In the genomic region with DNA sequence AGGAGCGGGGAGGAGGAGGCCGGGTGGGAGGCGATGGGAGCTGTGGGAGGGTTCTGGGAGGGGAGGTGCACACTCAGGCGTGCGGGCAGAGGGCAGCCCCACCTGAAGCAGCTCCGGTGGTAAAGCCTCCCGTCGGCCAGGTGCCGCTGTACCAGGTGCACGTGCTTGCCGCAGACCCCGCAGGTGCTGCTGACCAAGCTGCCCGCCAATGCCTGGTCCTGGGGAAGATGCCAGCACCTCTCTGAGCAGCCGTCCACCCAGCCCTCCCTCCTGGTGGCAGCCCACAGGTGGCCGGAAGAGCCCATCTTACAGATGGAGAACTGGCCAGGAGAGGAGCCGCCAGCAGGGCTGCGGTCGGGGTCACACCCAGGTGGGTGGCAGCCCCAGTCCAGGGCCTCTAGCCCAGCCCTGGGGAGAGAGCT, we compare ENCODE assay signal across 1 cellular context.
TF ChIP-seq lines count a peak whose summit lies in the region.

No MANE protein-coding gene starts in this region.

TF ChIP-seq in K562, 482 proteins besides CTCF, POLR2A, EP300 and RAD21 (continued from another document):
- TF ChIP-seq ZNF24 (IDR thresholded peaks at IDR 0.05) (no peak), HOXB6 (CRISPR knock-in tag; IDR thresholded peaks at IDR 0.05; ENCODE audit: borderline replicate concordance) (no peak), ZFPM2 (CRISPR knock-in tag; IDR thresholded peaks at IDR 0.05) (no peak), POLR2H (tag; IDR thresholded peaks at IDR 0.05; ENCODE audit: low read depth) (no peak), FOXK1 (CRISPR knock-in tag; IDR thresholded peaks at IDR 0.05; ENCODE audit: borderline replicate concordance) (no peak), PCBP1 (IDR thresholded peaks at IDR 0.05; ENCODE audit: low read depth, low read length, poor library complexity, severe bottlenecking) (peak; percentile 83), POLR2G (IDR thresholded peaks at IDR 0.05; ENCODE audit: low read depth, low read length) (peak; percentile 45; the same call in 1 of the 2 replicates), STAG1 (CRISPR knock-in tag; IDR thresholded peaks at IDR 0.05; ENCODE audit: borderline replicate concordance) (no peak), ETS2 (tag; IDR thresholded peaks at IDR 0.05; ENCODE audit: borderline replicate concordance, poor library complexity, severe bottlenecking) (no peak), ZNF408 (CRISPR knock-in tag; IDR thresholded peaks at IDR 0.05; ENCODE audit: low read depth) (no peak), HNRNPL (IDR thresholded peaks at IDR 0.05; ENCODE audit: low read depth, low read length) (peak; percentile 34; the same call in 1 of the 2 replicates), ZNF263 (CRISPR knock-in tag; IDR thresholded peaks at IDR 0.05; ENCODE audit: borderline replicate concordance) (peak; percentile 91), ZKSCAN1 (IDR thresholded peaks at IDR 0.05; ENCODE audit: low read depth, low read length) (no peak), ZNF699 (CRISPR knock-in tag; IDR thresholded peaks at IDR 0.05; ENCODE audit: insufficient replicate concordance) (no peak), ZNF140 (CRISPR knock-in tag; IDR thresholded peaks at IDR 0.05) (no peak), ZNF561 (CRISPR knock-in tag; conservative IDR thresholded peaks at IDR 0.05) (no peak), RBFOX2 (IDR thresholded peaks at IDR 0.05; ENCODE audit: low read depth, low read length) (0 out of 2 replicates have a peak, but pooled peaks have one; percentile 26), MCM7 (IDR thresholded peaks at IDR 0.05) (no peak)
- TF ChIP-seq, protein P1, sequence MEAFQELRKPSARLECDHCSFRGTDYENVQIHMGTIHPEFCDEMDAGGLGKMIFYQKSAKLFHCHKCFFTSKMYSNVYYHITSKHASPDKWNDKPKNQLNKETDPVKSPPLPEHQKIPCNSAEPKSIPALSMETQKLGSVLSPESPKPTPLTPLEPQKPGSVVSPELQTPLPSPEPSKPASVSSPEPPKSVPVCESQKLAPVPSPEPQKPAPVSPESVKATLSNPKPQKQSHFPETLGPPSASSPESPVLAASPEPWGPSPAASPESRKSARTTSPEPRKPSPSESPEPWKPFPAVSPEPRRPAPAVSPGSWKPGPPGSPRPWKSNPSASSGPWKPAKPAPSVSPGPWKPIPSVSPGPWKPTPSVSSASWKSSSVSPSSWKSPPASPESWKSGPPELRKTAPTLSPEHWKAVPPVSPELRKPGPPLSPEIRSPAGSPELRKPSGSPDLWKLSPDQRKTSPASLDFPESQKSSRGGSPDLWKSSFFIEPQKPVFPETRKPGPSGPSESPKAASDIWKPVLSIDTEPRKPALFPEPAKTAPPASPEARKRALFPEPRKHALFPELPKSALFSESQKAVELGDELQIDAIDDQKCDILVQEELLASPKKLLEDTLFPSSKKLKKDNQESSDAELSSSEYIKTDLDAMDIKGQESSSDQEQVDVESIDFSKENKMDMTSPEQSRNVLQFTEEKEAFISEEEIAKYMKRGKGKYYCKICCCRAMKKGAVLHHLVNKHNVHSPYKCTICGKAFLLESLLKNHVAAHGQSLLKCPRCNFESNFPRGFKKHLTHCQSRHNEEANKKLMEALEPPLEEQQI (IDR thresholded peaks at IDR 0.05), result no peak
- TF ChIP-seq, protein P2, sequence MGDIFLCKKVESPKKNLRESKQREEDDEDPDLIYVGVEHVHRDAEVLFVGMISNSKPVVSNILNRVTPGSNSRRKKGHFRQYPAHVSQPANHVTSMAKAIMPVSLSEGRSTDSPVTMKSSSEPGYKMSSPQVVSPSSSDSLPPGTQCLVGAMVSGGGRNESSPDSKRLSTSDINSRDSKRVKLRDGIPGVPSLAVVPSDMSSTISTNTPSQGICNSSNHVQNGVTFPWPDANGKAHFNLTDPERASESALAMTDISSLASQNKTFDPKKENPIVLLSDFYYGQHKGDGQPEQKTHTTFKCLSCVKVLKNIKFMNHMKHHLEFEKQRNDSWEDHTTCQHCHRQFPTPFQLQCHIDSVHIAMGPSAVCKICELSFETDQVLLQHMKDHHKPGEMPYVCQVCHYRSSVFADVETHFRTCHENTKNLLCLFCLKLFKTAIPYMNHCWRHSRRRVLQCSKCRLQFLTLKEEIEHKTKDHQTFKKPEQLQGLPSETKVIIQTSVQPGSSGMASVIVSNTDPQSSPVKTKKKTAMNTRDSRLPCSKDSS (IDR thresholded peaks at IDR 0.05; ENCODE audit: low read depth, partially characterized antibody), result no peak
- TF ChIP-seq, protein P3, sequence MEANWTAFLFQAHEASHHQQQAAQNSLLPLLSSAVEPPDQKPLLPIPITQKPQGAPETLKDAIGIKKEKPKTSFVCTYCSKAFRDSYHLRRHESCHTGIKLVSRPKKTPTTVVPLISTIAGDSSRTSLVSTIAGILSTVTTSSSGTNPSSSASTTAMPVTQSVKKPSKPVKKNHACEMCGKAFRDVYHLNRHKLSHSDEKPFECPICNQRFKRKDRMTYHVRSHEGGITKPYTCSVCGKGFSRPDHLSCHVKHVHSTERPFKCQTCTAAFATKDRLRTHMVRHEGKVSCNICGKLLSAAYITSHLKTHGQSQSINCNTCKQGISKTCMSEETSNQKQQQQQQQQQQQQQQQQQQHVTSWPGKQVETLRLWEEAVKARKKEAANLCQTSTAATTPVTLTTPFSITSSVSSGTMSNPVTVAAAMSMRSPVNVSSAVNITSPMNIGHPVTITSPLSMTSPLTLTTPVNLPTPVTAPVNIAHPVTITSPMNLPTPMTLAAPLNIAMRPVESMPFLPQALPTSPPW (CRISPR knock-in tag; IDR thresholded peaks at IDR 0.05), result 0 out of 2 replicates have a peak, but pooled peaks have one; percentile 28
- TF ChIP-seq, protein P4, sequence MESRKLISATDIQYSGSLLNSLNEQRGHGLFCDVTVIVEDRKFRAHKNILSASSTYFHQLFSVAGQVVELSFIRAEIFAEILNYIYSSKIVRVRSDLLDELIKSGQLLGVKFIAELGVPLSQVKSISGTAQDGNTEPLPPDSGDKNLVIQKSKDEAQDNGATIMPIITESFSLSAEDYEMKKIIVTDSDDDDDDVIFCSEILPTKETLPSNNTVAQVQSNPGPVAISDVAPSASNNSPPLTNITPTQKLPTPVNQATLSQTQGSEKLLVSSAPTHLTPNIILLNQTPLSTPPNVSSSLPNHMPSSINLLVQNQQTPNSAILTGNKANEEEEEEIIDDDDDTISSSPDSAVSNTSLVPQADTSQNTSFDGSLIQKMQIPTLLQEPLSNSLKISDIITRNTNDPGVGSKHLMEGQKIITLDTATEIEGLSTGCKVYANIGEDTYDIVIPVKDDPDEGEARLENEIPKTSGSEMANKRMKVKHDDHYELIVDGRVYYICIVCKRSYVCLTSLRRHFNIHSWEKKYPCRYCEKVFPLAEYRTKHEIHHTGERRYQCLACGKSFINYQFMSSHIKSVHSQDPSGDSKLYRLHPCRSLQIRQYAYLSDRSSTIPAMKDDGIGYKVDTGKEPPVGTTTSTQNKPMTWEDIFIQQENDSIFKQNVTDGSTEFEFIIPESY (CRISPR knock-in tag; IDR thresholded peaks at IDR 0.05), result peak; percentile 59
